Comparison of ENCODE assay signal across 2 cellular contexts in genomic region chrX:143632625-143633387, GRCh38.
TF ChIP-seq lines count a peak whose summit lies in the region.

No MANE protein-coding gene starts in this region.

TF ChIP-seq in neural cell, 6 proteins besides CTCF, POLR2A, EP300 and RAD21 (continued from another document):
- TF ChIP-seq REST (IDR thresholded peaks at IDR 0.05; ENCODE audit: borderline replicate concordance) (no peak), POLR2AphosphoS5 (IDR thresholded peaks at IDR 0.05) (no peak), SMC3 (conservative IDR thresholded peaks at IDR 0.05; ENCODE audit: poor library complexity) (no peak), MXI1 (conservative IDR thresholded peaks at IDR 0.05; ENCODE audit: poor library complexity, severe bottlenecking) (no peak)
TF ChIP-seq in neural cell: peak in this region for 0.

TF ChIP-seq in HEK293T, 16 proteins besides CTCF, POLR2A, EP300 and RAD21 (continued from another document):
- TF ChIP-seq HDGF (IDR thresholded peaks at IDR 0.05; ENCODE audit: borderline replicate concordance), result no peak
- TF ChIP-seq TARDBP (IDR thresholded peaks at IDR 0.05), result no peak
- TF ChIP-seq FOXA1 (IDR thresholded peaks at IDR 0.05), result no peak
- no peak for TF ChIP-seq FOXK2 (IDR thresholded peaks at IDR 0.05)
- TF ChIP-seq SUZ12 (IDR thresholded peaks at IDR 0.05), result no peak
- no peak for TF ChIP-seq FOXM1 (IDR thresholded peaks at IDR 0.05; ENCODE audit: borderline replicate concordance)
- TF ChIP-seq LEF1 (IDR thresholded peaks at IDR 0.05; ENCODE audit: borderline replicate concordance), result no peak
- no peak for TF ChIP-seq L3MBTL2 (conservative IDR thresholded peaks at IDR 0.05)
- TF ChIP-seq BHLHE40 (IDR thresholded peaks at IDR 0.05; ENCODE audit: borderline replicate concordance), result no peak
- TF ChIP-seq SP1 (IDR thresholded peaks at IDR 0.05), result no peak
